Comparison of ENCODE assay signal across 20 cellular contexts in genomic region chr20:5159928-5160327, GRCh38.
"Had no signal": no experiment of that assay in that cellular context is flagged by ENCODE, and none has a peak within 500 bp of the region (broad histone marks: within the 10 kb centered on the region; RNA-seq: fewer than 3 reads in every experiment).

No MANE protein-coding gene starts in this region.

- H3K27ac Mint-ChIP-seq: activated CD8-positive, alpha-beta T cell treated with anti-CD3 and anti-CD28 coated beads for 36 hours; activated naive CD4-positive, alpha-beta T cell treated with anti-CD3 and anti-CD28 coated beads for 36 hours; effector memory CD8-positive, alpha-beta T cell; progenitor cell of endocrine pancreas; stimulated activated naive CD8-positive, alpha-beta T cell treated with anti-CD3 and anti-CD28 coated beads, Interleukin-15, Interleukin-2, amounts not matched to agents 100 ng/mL and 50 ng/mL, for 24 hours; type B pancreatic cell had no signal

- H3K9me3 Mint-ChIP-seq: activated CD8-positive, alpha-beta T cell treated with anti-CD3 and anti-CD28 coated beads for 36 hours; activated naive CD4-positive, alpha-beta T cell treated with anti-CD3 and anti-CD28 coated beads for 36 hours; effector memory CD8-positive, alpha-beta T cell; neural crest cell; stimulated activated naive CD8-positive, alpha-beta T cell treated with anti-CD3 and anti-CD28 coated beads, Interleukin-15, Interleukin-2, amounts not matched to agents 100 ng/mL and 50 ng/mL, for 24 hours; type B pancreatic cell had no signal

- H3K4me3 ChIP-seq: esophagus squamous epithelium, lung, suprapubic skin had no signal

- H3K9me3 ChIP-seq: esophagus squamous epithelium, suprapubic skin had no signal

- H3K27me3 Mint-ChIP-seq: activated CD8-positive, alpha-beta T cell treated with anti-CD3 and anti-CD28 coated beads for 36 hours; effector memory CD8-positive, alpha-beta T cell; progenitor cell of endocrine pancreas; stimulated activated naive CD8-positive, alpha-beta T cell treated with anti-CD3 and anti-CD28 coated beads, Interleukin-15, Interleukin-2, amounts not matched to agents 100 ng/mL and 50 ng/mL, for 24 hours; type B pancreatic cell had no signal

- H3K27me3 ChIP-seq: esophagus squamous epithelium, suprapubic skin had no signal

- ATAC-seq: activated CD8-positive, alpha-beta T cell treated with anti-CD3 and anti-CD28 coated beads for 36 hours; effector memory CD8-positive, alpha-beta T cell; right cardiac atrium had no signal

- H3K36me3 ChIP-seq: esophagus squamous epithelium, suprapubic skin had no signal

- H3K4me3 Mint-ChIP-seq: activated CD8-positive, alpha-beta T cell treated with anti-CD3 and anti-CD28 coated beads for 36 hours; activated naive CD4-positive, alpha-beta T cell treated with anti-CD3 and anti-CD28 coated beads for 36 hours; effector memory CD8-positive, alpha-beta T cell; neural crest cell; stimulated activated naive CD8-positive, alpha-beta T cell treated with anti-CD3 and anti-CD28 coated beads, Interleukin-15, Interleukin-2, amounts not matched to agents 100 ng/mL and 50 ng/mL, for 24 hours; type B pancreatic cell had no signal

- H3K27ac ChIP-seq: esophagus squamous epithelium, suprapubic skin had no signal

- DNase-seq: activated CD4-positive, alpha-beta T cell treated with anti-CD3 and anti-CD28 coated beads for 48 hours; activated CD4-positive, CD25-positive, alpha-beta regulatory T cell; activated CD8-positive, alpha-beta T cell treated with anti-CD3 and anti-CD28 coated beads for 36 hours; activated naive CD4-positive, alpha-beta T cell treated with anti-CD3 and anti-CD28 coated beads for 36 hours; activated T-cell treated with anti-CD3 and anti-CD28 coated beads, Interleukin-2, amount 50 U/mL, for 1 hour; dermis blood vessel endothelial cell; effector memory CD8-positive, alpha-beta T cell; esophagus squamous epithelium; right cardiac atrium; small intestine; stimulated activated CD4-positive, alpha-beta T cell treated with anti-CD3 and anti-CD28 coated beads, Interleukin-15, amount 100 ng/mL, for 24 hours; stimulated activated CD4-positive, alpha-beta T cell treated with anti-CD3 and anti-CD28 coated beads, Interleukin-2, amount 100 ng/mL, for 48 hours; T-helper 1 cell; T-helper 9 cell had no signal
